In the genomic region with DNA sequence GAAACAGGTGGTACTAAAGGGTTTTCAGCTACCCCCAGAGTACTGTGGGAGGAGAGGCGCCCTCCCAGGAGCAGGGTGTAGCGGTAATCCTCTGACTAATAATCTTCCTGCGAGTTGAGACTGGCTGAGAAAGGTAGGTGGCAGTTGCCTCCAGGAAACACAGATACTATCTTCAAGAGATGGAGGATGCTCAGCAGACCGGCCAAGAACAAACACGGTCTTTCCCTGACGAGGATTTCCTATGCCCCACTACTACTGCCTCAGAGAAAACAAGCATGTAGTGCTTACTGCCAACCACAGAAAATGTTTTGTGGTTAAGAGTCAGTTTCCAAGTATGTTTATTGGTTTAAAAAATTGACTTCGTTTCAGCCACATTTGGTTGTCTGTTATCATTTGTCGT, we compare ENCODE assay signal across 8 cellular contexts. TPM values are rescaled to one million over a fixed set of nuclear protein-coding genes. Genes with fewer than 3 reads are reported as not detected.
DNase-seq lines count a peak whose midpoint lies in the region; ATAC-seq and TF ChIP-seq lines count a peak whose summit lies in the region.

No MANE protein-coding gene starts in this region.

- no peak overlapping the region for H3K4me2 ChIP-seq in Karpas-422 (ENCODE audit: low read depth, low read length, poor library complexity, severe bottlenecking)

- H3K27ac ChIP-seq in Karpas-422 (ENCODE audit: low read length), result no peak overlapping the region

- no peaks in the 10 kb centered on the region for H3K4me1 ChIP-seq in Karpas-422 (ENCODE audit: low read length)

- peak; percentile 22 for TF ChIP-seq CTCF in epithelial cell of esophagus (IDR thresholded peaks at IDR 0.05; ENCODE audit: insufficient read depth, low read depth, low read length, missing control alignments)

- H3K4me3 ChIP-seq in epithelial cell of esophagus (ENCODE audit: low read length) (no peak overlapping the region), Karpas-422 (ENCODE audit: low read length) (no peak overlapping the region)

- no peaks in the 10 kb centered on the region for H3K9me2 ChIP-seq in Karpas-422 (replicated peaks; ENCODE audit: insufficient read depth, low read length)

- ATAC-seq in GM19324 (IDR thresholded peaks at IDR 0.05; ENCODE audit: low FRiP score, unreplicated experiment) (peak; percentile 59), HG03432 (IDR thresholded peaks at IDR 0.05; ENCODE audit: unreplicated experiment) (peak; percentile 90)

- H4K20me1 ChIP-seq in Karpas-422 (ENCODE audit: insufficient read depth, low read depth, low read length), result no peaks in the 10 kb centered on the region

- H3K9me3 ChIP-seq in Karpas-422 (ENCODE audit: low read length), result no peaks in the 10 kb centered on the region

- peaks cover 2% of the 10 kb centered on the region; the same call in 1 of the 2 replicates for H3K79me2 ChIP-seq in Karpas-422 (ENCODE audit: low read length)

- DNase-seq in ACHN (peak; percentile 17), epithelial cell of esophagus (ENCODE audit: low read depth) (peak; percentile 93), Karpas-422 (no peak), NCI-H446 (lab: John Stamatoyannopoulos, UW) (no peak)
- peak; percentile 53 to 70 for DNase-seq in activated CD4-positive, alpha-beta T cell treated with anti-CD3 and anti-CD28 coated beads, Interleukin-2, amount 50 U/mL, for 48 hours
- peak; percentile 15 for DNase-seq in stimulated activated CD8-positive, alpha-beta memory T cell treated with anti-CD3 and anti-CD28 coated beads, Interleukin-12 subunit alpha, Interleukin-12 subunit beta, amount 100 ng/mL, for 4 hours (ENCODE audit: low read depth)

- no peaks in the 10 kb centered on the region for H3K27me3 ChIP-seq in Karpas-422 (ENCODE audit: low read length)

- H2AFZ ChIP-seq in Karpas-422 (ENCODE audit: low read length), result no peak overlapping the region

- in situ Hi-C loops in ACHN (cut with HindIII; ENCODE audit: low pct_ligation_motif_present, low pct_unique_long_range_greater_than_20kb, low sequenced_read_pairs), result no loop called here

- H3K36me3 ChIP-seq in Karpas-422 (ENCODE audit: insufficient read depth, low read length), result peaks cover 16% of the 10 kb centered on the region; the same call in 1 of the 2 replicates

- H3K9ac ChIP-seq in Karpas-422 (ENCODE audit: low read length), result no peak overlapping the region

RNA-seq across cellular contexts. Expression of a gene that starts 26.8 kb away (rescaled TPM):
- total RNA-seq in Karpas-422 (2014; rRNA removed; shearing (Covaris generic); ENCODE audit: low replicate concordance), result 42.9 and 53.1 TPM in 2 replicates

RNA-seq across cellular contexts. Expression of a gene that starts 38.0 kb away (rescaled TPM):
- 17.2 and 37.3 TPM in 2 replicates for total RNA-seq in Karpas-422 (2014; rRNA removed; shearing (Covaris generic); ENCODE audit: low replicate concordance)

RNA-seq across cellular contexts. Expression of a gene that starts 42.0 kb away (rescaled TPM):
- total RNA-seq in Karpas-422 (2014; rRNA removed; shearing (Covaris generic); ENCODE audit: low replicate concordance), result 0.07 TPM in 1 of 2 replicates, not detected in the other

Comparison
In these comparisons a context has a peak if more than half of its experiments do, and no peak if none do; other contexts are left out.
1. DNase-seq: peak in ACHN (single experiment), activated CD4-positive, alpha-beta T cell treated with anti-CD3 and anti-CD28 coated beads, Interleukin-2, amount 50 U/mL, for 48 hours (2 of 2), epithelial cell of esophagus (single experiment) and stimulated activated CD8-positive, alpha-beta memory T cell treated with anti-CD3 and anti-CD28 coated beads, Interleukin-12 subunit alpha, Interleukin-12 subunit beta, amount 100 ng/mL, for 4 hours (single experiment); none in Karpas-422 (single experiment) and NCI-H446 (0 of 2).